ENCODE assay signal across 17 cellular contexts in genomic region chr9:89020754-89021153, GRCh38. TPM values are rescaled to one million over a fixed set of nuclear protein-coding genes. Genes with fewer than 3 reads are reported as not detected.
"Had no signal": no experiment of that assay in that cellular context is flagged by ENCODE, and none has a peak within 500 bp of the region (broad histone marks: within the 10 kb centered on the region; RNA-seq: fewer than 3 reads in every experiment).

No MANE protein-coding gene starts in this region.

- H3K4me3 ChIP-seq: esophagus squamous epithelium, psoas muscle, right lobe of liver, smooth muscle cell had no signal

- H3K27me3 ChIP-seq: esophagus squamous epithelium, right lobe of liver had no signal

- H3K4me1 ChIP-seq: psoas muscle, right lobe of liver had no signal

- ATAC-seq: activated CD8-positive, alpha-beta T cell treated with anti-CD3 and anti-CD28 coated beads, Interleukin-2, amount 10 ng/mL, durations not matched to agents 7 days and 5 days; activated T-cell treated with anti-CD3 and anti-CD28 coated beads, Interleukin-2, amount 50 U/mL, for 72 hours; naive thymus-derived CD8-positive, alpha-beta T cell; right lobe of liver; stimulated activated naive CD8-positive, alpha-beta T cell treated with anti-CD3 and anti-CD28 coated beads, Interleukin-15, Interleukin-2, amounts not matched to agents 100 U/mL and 50 U/mL, for 24 hours had no signal

- H3K27ac ChIP-seq: psoas muscle, right lobe of liver had no signal

- DNase-seq: activated CD4-positive, alpha-beta T cell treated with anti-CD3 and anti-CD28 coated beads for 48 hours; activated CD8-positive, alpha-beta memory T cell treated with anti-CD3 and anti-CD28 coated beads, Interleukin-2, amount 50 U/mL, for 4 hours; activated CD8-positive, alpha-beta T cell treated with anti-CD3 and anti-CD28 coated beads, Interleukin-2, amount 10 ng/mL, durations not matched to agents 7 days and 5 days; activated gamma-delta T cell treated with Interleukin-2 at 50 U/mL for 16 hours; activated T-cell treated with anti-CD3 and anti-CD28 coated beads, Interleukin-2, amount 50 U/mL, for 72 hours; amygdala; effector CD8-positive, alpha-beta T cell; esophagus squamous epithelium; immature natural killer cell; naive thymus-derived CD8-positive, alpha-beta T cell; right lobe of liver; stimulated activated CD4-positive, alpha-beta T cell treated with anti-CD3 and anti-CD28 coated beads, Interleukin-4, amount 100 ng/mL, for 4 hours; stimulated activated CD8-positive, alpha-beta memory T cell treated with anti-CD3 and anti-CD28 coated beads, Interleukin-4, amount 100 ng/mL, for 48 hours; stimulated activated naive CD8-positive, alpha-beta T cell treated with anti-CD3 and anti-CD28 coated beads, Interleukin-15, Interleukin-2, amounts not matched to agents 100 U/mL and 50 U/mL, for 24 hours; T-helper 2 cell had no signal

- H3K9me3 ChIP-seq: esophagus squamous epithelium, psoas muscle, right lobe of liver had no signal

- H3K36me3 ChIP-seq: esophagus squamous epithelium, right lobe of liver had no signal

RNA-seq across cellular contexts. Expression of gene S1PR3, which starts 29.5 kb away (rescaled TPM):
- total RNA-seq: activated CD8-positive, alpha-beta T cell treated with anti-CD3 and anti-CD28 coated beads, Interleukin-2, amount 10 ng/mL, durations not matched to agents 7 days and 5 days; naive thymus-derived CD8-positive, alpha-beta T cell had no signal
- polyA plus RNA-seq: naive thymus-derived CD8-positive, alpha-beta T cell had no signal
